ENCODE assay signal across 9 cellular contexts in genomic region chr6:137811912-137812553, GRCh38. TPM values are rescaled to one million over a fixed set of nuclear protein-coding genes. Genes with fewer than 3 reads are reported as not detected.
DNase-seq lines count a peak whose midpoint lies in the region; ATAC-seq, FAIRE-seq and TF ChIP-seq lines count a peak whose summit lies in the region.
"Had no signal": no experiment of that assay in that cellular context is flagged by ENCODE, and none has a peak within 500 bp of the region (broad histone marks: within the 10 kb centered on the region; RNA-seq: fewer than 3 reads in every experiment).

No MANE protein-coding gene starts in this region.

- H3K9me3 Mint-ChIP-seq in activated T-cell treated with anti-CD3 and anti-CD28 coated beads, Interleukin-2, amount 50 U/mL, for 4 hours, result peaks cover 5% of the 10 kb centered on the region

- intact Hi-C loops in kidney (cut with DNase I), result no loop called here

- no peaks in the 10 kb centered on the region for H3K36me3 ChIP-seq in Peyer's patch
- H3K36me3 ChIP-seq in thoracic aorta, result no peaks in the 10 kb centered on the region
- H3K36me3 ChIP-seq in kidney (ENCODE audit: control insufficient read depth in 1 of 2, insufficient read depth in 2 of 2, low read length in 2 of 2), result no peaks in the 10 kb centered on the region

- peak overlapping the region; percentile 34 to 67 (median 55) for H3K27ac ChIP-seq in Peyer's patch
- H3K27ac ChIP-seq in thoracic aorta, result peak overlapping the region in 1 of 2 donors; percentile 42
- H3K27ac ChIP-seq in kidney (ENCODE audit: low read depth in 2 of 2, low read length in 2 of 2), result no peak overlapping the region

- no peak overlapping the region for H3K9ac ChIP-seq in kidney (ENCODE audit: low read length in 2 of 2)

- H3K4me3 ChIP-seq in Peyer's patch, result no peak overlapping the region
- peak overlapping the region; percentile 29 for H3K4me3 ChIP-seq in thoracic aorta
- H3K4me3 ChIP-seq in kidney (ENCODE audit: low read length in 2 of 2), result no peak overlapping the region

- TF ChIP-seq CTCF in Peyer's patch (IDR thresholded peaks at IDR 0.05), result no peak
- no peak for TF ChIP-seq CTCF in thoracic aorta (IDR thresholded peaks at IDR 0.05)
- TF ChIP-seq CTCF in kidney (IDR thresholded peaks at IDR 0.05; ENCODE audit: borderline replicate concordance, extremely low read depth, insufficient read depth), result no peak

- no peaks in the 10 kb centered on the region for H3K27me3 Mint-ChIP-seq in activated T-cell treated with anti-CD3 and anti-CD28 coated beads, Interleukin-2, amount 50 U/mL, for 4 hours (ENCODE audit: low read depth)

- no peak for TF ChIP-seq POLR2A in Peyer's patch (IDR thresholded peaks at IDR 0.05)

- H3K9me3 ChIP-seq in Peyer's patch, result no peaks in the 10 kb centered on the region
- H3K9me3 ChIP-seq in thoracic aorta, result no peaks in the 10 kb centered on the region
- no peaks in the 10 kb centered on the region for H3K9me3 ChIP-seq in kidney (ENCODE audit: control insufficient read depth in 1 of 2, low read length in 2 of 2)

- H3K4me3 Mint-ChIP-seq in activated T-cell treated with anti-CD3 and anti-CD28 coated beads, Interleukin-2, amount 50 U/mL, for 4 hours, result peak overlapping the region; percentile 55

- no peaks in the 10 kb centered on the region for H3K27me3 ChIP-seq in Peyer's patch
- H3K27me3 ChIP-seq in thoracic aorta (replicated peaks; ENCODE audit: insufficient read depth), result no peaks in the 10 kb centered on the region

- no peak for ATAC-seq in activated T-cell treated with anti-CD3 and anti-CD28 coated beads, Interleukin-2, amount 50 U/mL, for 4 hours
- no peak for ATAC-seq in thoracic aorta (ENCODE audit: insufficient number of reproducible peaks, low FRiP score, low read depth)

- peaks cover 69% of the 10 kb centered on the region for H3K4me1 Mint-ChIP-seq in activated T-cell treated with anti-CD3 and anti-CD28 coated beads, Interleukin-2, amount 50 U/mL, for 4 hours (ENCODE audit: low read depth)

- no peak for DNase-seq in activated T-cell treated with anti-CD3 and anti-CD28 coated beads, Interleukin-2, amount 50 U/mL, for 4 hours
- DNase-seq in activated T-cell treated with anti-CD3 and anti-CD28 coated beads, Interleukin-2, amount 50 U/mL, for 48 hours, result no peak
- DNase-seq in Peyer's patch (no peak), fibroblast of peridontal ligament (ENCODE audit: extremely low read depth) (peak; percentile 49), thoracic aorta (ENCODE audit: low spot score) (no peak), kidney (no peak), NK-92 (lab: John Stamatoyannopoulos, UW; ENCODE audit: unreplicated experiment) (no peak), SHP77 (lab: John Stamatoyannopoulos, UW) (no peak)
- DNase-seq: NCI-H1105 had no signal

- H3K4me1 ChIP-seq in Peyer's patch (peaks cover 0 to 7% (median 2%) of the 10 kb centered on the region in 4 donors), thoracic aorta (ENCODE audit: control insufficient read depth in 1 of 2, low read depth in 2 of 2) (peaks cover 0 to 3% of the 10 kb centered on the region in 2 donors), kidney (ENCODE audit: control insufficient read depth in 1 of 2, insufficient read depth in 1 of 2, low read depth in 1 of 2, low read length in 2 of 2) (peaks cover 0 to 7% of the 10 kb centered on the region in 2 donors)

- no peaks in the 10 kb centered on the region for H3K36me3 Mint-ChIP-seq in activated T-cell treated with anti-CD3 and anti-CD28 coated beads, Interleukin-2, amount 50 U/mL, for 4 hours (ENCODE audit: insufficient read depth)

- no peak for FAIRE-seq in kidney (lab: Jason Lieb, UNC)

RNA-seq across cellular contexts. Expression of gene TNFAIP3, which starts 55.0 kb away (rescaled TPM):
- total RNA-seq in activated T-cell treated with anti-CD3 and anti-CD28 coated beads, Interleukin-2, amount 50 U/mL, for 4 hours, result 100 to 1,000 TPM; 254 to 441 (median 334) TPM
- 10 to 100 TPM; 19.3 to 66.8 (median 30.6) TPM for total RNA-seq in Peyer's patch
- total RNA-seq in thoracic aorta, result 10 to 100 TPM; 21.9 to 26.3 TPM
- 52.6 TPM for total RNA-seq in kidney
- 2.8 TPM for polyA plus RNA-seq in kidney (ENCODE audit: insufficient read depth, low read depth, low replicate concordance)

Comparison
In these comparisons a context has a peak if more than half of its experiments do, and no peak if none do; other contexts are left out.
1. H3K27ac ChIP-seq: peak in Peyer's patch (4 of 4); none in kidney (0 of 2).